In the genomic region with DNA sequence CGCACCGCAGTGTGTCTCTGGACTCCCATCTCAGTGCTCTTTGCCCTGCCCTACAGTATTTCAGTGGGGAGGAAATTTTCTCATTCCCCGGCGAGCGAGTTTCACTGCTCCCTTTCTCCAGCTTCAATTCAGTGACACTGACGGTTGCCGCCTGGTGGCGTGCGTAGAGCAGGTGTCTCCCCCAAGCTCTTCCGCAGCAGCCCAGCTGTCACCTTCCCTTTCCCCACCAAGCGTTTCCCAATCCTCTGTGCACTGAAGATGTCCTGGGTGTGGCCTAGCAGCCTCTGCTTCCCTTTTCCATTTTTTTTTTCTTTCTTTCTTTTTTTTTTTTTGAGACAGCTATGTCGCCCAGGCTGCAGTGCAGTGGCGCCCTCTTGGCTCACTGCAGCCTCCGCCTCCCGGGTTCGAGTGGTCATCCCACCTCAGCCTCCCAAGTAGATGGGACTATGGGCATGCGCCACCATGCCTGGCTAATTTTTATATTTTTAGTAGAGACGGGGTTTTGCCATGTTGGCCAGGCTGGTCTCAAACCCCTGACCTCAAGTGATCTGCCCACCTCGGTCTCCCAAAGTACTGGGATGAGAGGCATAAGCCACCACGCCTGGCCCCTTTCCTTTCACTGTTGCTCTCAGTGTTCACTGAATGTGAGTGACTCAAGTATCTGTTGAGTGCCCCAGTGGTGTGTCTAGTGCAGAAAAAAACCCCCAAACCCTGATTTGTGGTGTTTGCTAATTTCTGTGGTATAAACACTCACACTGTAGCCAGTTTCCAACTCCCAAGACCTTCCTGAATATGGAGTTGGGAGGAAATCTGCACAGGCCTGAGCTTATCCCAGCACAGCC, we compare ENCODE assay signal across 8 cellular contexts. TPM values are rescaled to one million over a fixed set of nuclear protein-coding genes. Genes with fewer than 3 reads are reported as not detected.
DNase-seq lines count a peak whose midpoint lies in the region; ATAC-seq and TF ChIP-seq lines count a peak whose summit lies in the region.

No MANE protein-coding gene starts in this region.

- H3K4me1 ChIP-seq in BLaER1 treated with 17β-estradiol and CSF1 and Interleukin-3, amounts not matched to agents 10 nM and 100 nM: peaks cover 54 to 97% (median 80%) of the 10 kb centered on the region in 10 experiments
- no peaks in the 10 kb centered on the region for H3K4me1 ChIP-seq in liver (ENCODE audit: control insufficient read depth in 4 of 4, insufficient read depth in 4 of 4, low read length in 3 of 4)

- peak overlapping the region; percentile 13 to 99 (median 53); a peak in 21 of 22 replicates for H3K4me2 ChIP-seq in BLaER1 treated with 17β-estradiol and CSF1 and Interleukin-3, amounts not matched to agents 10 nM and 100 nM

- peaks cover 9% of the 10 kb centered on the region for H3K4me1 Mint-ChIP-seq in T-helper 17 cell

- H3K9ac ChIP-seq in BLaER1 treated with 17β-estradiol and CSF1 and Interleukin-3, amounts not matched to agents 10 nM and 100 nM: peak overlapping the region in 8 of 11 experiments; percentile 21 to 51 (median 38); a peak in 10 of 22 replicates
- no peak overlapping the region for H3K9ac ChIP-seq in liver (ENCODE audit: low read depth in 1 of 2, low read length in 2 of 2)

- ATAC-seq in T-helper 17 cell (peak; percentile 20), GM18909 (IDR thresholded peaks at IDR 0.05; ENCODE audit: poor library complexity, unreplicated experiment) (no peak), GM18868 (IDR thresholded peaks at IDR 0.05; ENCODE audit: unreplicated experiment) (no peak)

- H3K27ac ChIP-seq in BLaER1 treated with 17β-estradiol and CSF1 and Interleukin-3, amounts not matched to agents 10 nM and 100 nM: peak overlapping the region; percentile 13 to 64 (median 48); a peak in 18 of 22 replicates
- no peak overlapping the region for H3K27ac ChIP-seq in liver (ENCODE audit: low read depth in 1 of 2, low read length in 2 of 2)

- H3K27me3 ChIP-seq in BLaER1 treated with 17β-estradiol and CSF1 and Interleukin-3, amounts not matched to agents 10 nM and 100 nM: no peaks in the 10 kb centered on the region
- H3K27me3 ChIP-seq in liver (ENCODE audit: control insufficient read depth in 4 of 4, insufficient read depth in 4 of 4, low read length in 3 of 4): no peaks in the 10 kb centered on the region

- H4K20me1 ChIP-seq in BLaER1 treated with 17β-estradiol and CSF1 and Interleukin-3, amounts not matched to agents 10 nM and 100 nM: peaks cover 0 to 100% (median 6%) of the 10 kb centered on the region in 11 experiments; a peak in 9 of 22 replicates

- no peak overlapping the region for H3K4me3 ChIP-seq in BLaER1 treated with 17β-estradiol and CSF1 and Interleukin-3, amounts not matched to agents 10 nM and 100 nM
- no peak overlapping the region for H3K4me3 ChIP-seq in liver (ENCODE audit: low read depth in 1 of 3, low read length in 3 of 3)

- TF ChIP-seq RAD21 in liver (IDR thresholded peaks at IDR 0.05): peak; percentile 7 to 43

- peak; percentile 8 for TF ChIP-seq CTCF in liver (IDR thresholded peaks at IDR 0.05; ENCODE audit: low read depth, low read length, missing input control)

- no peak for DNase-seq in HEK293T (ENCODE audit: extremely low spot score)
- DNase-seq in T-helper 17 cell: no peak
- DNase-seq in C1 segment of cervical spinal cord (lab: John Stamatoyannopoulos, UW): no peak
- DNase-seq in activated CD4-positive, alpha-beta T cell treated with anti-CD3 and anti-CD28 coated beads, Interleukin-2, amount 50 U/mL, for 1 hour: no peak

- H3K4me3 Mint-ChIP-seq in T-helper 17 cell: no peak overlapping the region

- H3K27me3 Mint-ChIP-seq in T-helper 17 cell: no peaks in the 10 kb centered on the region

- POLR2A ChIA-PET in HEK293T (lab: Yijun Ruan, JAX): no interaction called here

- peaks cover 0 to 100% (median 32%) of the 10 kb centered on the region in 11 experiments; a peak in 13 of 22 replicates for H3K36me3 ChIP-seq in BLaER1 treated with 17β-estradiol and CSF1 and Interleukin-3, amounts not matched to agents 10 nM and 100 nM
- H3K36me3 ChIP-seq in liver (ENCODE audit: control insufficient read depth in 4 of 4, insufficient read depth in 3 of 4, low read depth in 1 of 4, low read length in 3 of 4): peaks cover 14 to 48% (median 34%) of the 10 kb centered on the region in 4 donors

- H3K27ac Mint-ChIP-seq in T-helper 17 cell: peak overlapping the region; percentile 53

- CTCF ChIA-PET in HEK293T (lab: Yijun Ruan, JAX): interaction anchor here (1.1 to 2.2 kb wide), 3 partner anchors 12 to 72 kb away, joined by 3 to 9 read pairs (median 4); no protein-coding TSS in a partner anchor

- no peaks in the 10 kb centered on the region for H3K36me3 Mint-ChIP-seq in T-helper 17 cell (ENCODE audit: low read depth)

- WGBS in liver: 83% methylated on average over 20 of the region's 20 CpGs

- 0 out of 22 replicates have a peak, but pooled peaks cover 0 to 4% (median 0%) of the 10 kb centered on the region in 11 experiments for H3K9me3 ChIP-seq in BLaER1 treated with 17β-estradiol and CSF1 and Interleukin-3, amounts not matched to agents 10 nM and 100 nM (replicated peaks in 1 of 11)
- H3K9me3 ChIP-seq in T-helper 17 cell (ENCODE audit: control insufficient read depth, low read length, poor library complexity, severe bottlenecking) (no peaks in the 10 kb centered on the region), liver (ENCODE audit: control insufficient read depth in 4 of 4, low read length in 3 of 4) (no peaks in the 10 kb centered on the region)

TF ChIP-seq in HEK293T, 16 proteins besides CTCF, POLR2A, EP300 and RAD21:
- no peak for TF ChIP-seq ELF4 (IDR thresholded peaks at IDR 0.05)
- TF ChIP-seq LEF1 (IDR thresholded peaks at IDR 0.05; ENCODE audit: borderline replicate concordance): no peak
- peak; percentile 90 for TF ChIP-seq ZNF384 (IDR thresholded peaks at IDR 0.05)

TF ChIP-seq in liver, 16 proteins besides CTCF, POLR2A, EP300 and RAD21:
- TF ChIP-seq JUND (IDR thresholded peaks at IDR 0.05) (no peak), SP1 (IDR thresholded peaks at IDR 0.05) (no peak), FOXA1 (IDR thresholded peaks at IDR 0.05) (no peak), FOXA2 (IDR thresholded peaks at IDR 0.05) (no peak), ZBTB33 (IDR thresholded peaks at IDR 0.05) (no peak), HNF4G (IDR thresholded peaks at IDR 0.05) (no peak), RXRA (IDR thresholded peaks at IDR 0.05) (no peak), TAF1 (conservative IDR thresholded peaks at IDR 0.05) (no peak)
- TF ChIP-seq, protein P1, sequence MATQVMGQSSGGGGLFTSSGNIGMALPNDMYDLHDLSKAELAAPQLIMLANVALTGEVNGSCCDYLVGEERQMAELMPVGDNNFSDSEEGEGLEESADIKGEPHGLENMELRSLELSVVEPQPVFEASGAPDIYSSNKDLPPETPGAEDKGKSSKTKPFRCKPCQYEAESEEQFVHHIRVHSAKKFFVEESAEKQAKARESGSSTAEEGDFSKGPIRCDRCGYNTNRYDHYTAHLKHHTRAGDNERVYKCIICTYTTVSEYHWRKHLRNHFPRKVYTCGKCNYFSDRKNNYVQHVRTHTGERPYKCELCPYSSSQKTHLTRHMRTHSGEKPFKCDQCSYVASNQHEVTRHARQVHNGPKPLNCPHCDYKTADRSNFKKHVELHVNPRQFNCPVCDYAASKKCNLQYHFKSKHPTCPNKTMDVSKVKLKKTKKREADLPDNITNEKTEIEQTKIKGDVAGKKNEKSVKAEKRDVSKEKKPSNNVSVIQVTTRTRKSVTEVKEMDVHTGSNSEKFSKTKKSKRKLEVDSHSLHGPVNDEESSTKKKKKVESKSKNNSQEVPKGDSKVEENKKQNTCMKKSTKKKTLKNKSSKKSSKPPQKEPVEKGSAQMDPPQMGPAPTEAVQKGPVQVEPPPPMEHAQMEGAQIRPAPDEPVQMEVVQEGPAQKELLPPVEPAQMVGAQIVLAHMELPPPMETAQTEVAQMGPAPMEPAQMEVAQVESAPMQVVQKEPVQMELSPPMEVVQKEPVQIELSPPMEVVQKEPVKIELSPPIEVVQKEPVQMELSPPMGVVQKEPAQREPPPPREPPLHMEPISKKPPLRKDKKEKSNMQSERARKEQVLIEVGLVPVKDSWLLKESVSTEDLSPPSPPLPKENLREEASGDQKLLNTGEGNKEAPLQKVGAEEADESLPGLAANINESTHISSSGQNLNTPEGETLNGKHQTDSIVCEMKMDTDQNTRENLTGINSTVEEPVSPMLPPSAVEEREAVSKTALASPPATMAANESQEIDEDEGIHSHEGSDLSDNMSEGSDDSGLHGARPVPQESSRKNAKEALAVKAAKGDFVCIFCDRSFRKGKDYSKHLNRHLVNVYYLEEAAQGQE (IDR thresholded peaks at IDR 0.05): no peak

RNA-seq across cellular contexts. Expression of gene TNFRSF1B, which starts 30.1 kb away (rescaled TPM):
- total RNA-seq in T-helper 17 cell (100 to 1,000 TPM; 127 to 132 TPM), liver (10 to 100 TPM; 16.0 to 16.9 TPM)
- 10 to 100 TPM in 1 of 2 donors, 1 to 10 TPM in 1; 7.2 to 19.6 TPM for polyA plus RNA-seq in liver

RNA-seq across cellular contexts. Expression of gene VPS13D, which starts 33.0 kb away (rescaled TPM):
- total RNA-seq in T-helper 17 cell (10 to 100 TPM; 63.5 to 67.6 TPM), liver (10 to 100 TPM; 14.5 to 68.3 TPM)
- polyA plus RNA-seq in liver: 10 to 100 TPM; 10.2 to 10.7 TPM

Comparison
In these comparisons a context has a peak if more than half of its experiments do, and no peak if none do; other contexts are left out.
1. H3K27ac ChIP-seq: peak in BLaER1 treated with 17β-estradiol and CSF1 and Interleukin-3, amounts not matched to agents 10 nM and 100 nM (11 of 11); none in liver (0 of 2).
2. H3K9ac ChIP-seq: peak in BLaER1 treated with 17β-estradiol and CSF1 and Interleukin-3, amounts not matched to agents 10 nM and 100 nM (8 of 11); none in liver (0 of 2).
3. RNA of gene TNFRSF1B, which starts 30.1 kb away (total RNA-seq): 127 to 132 TPM in T-helper 17 cell; 16.0 to 16.9 TPM in liver; every median in the first group is over 4 times any median in the second.